ENCODE assay signal across 30 cellular contexts in genomic region chr1:6399294-6399693, GRCh38. TPM values are rescaled to one million over a fixed set of nuclear protein-coding genes. Genes with fewer than 3 reads are reported as not detected.
"Had no signal": no experiment of that assay in that cellular context is flagged by ENCODE, and none has a peak within 500 bp of the region (broad histone marks: within the 10 kb centered on the region; RNA-seq: fewer than 3 reads in every experiment).

No MANE protein-coding gene starts in this region.

- H3K27me3 ChIP-seq: ovary, testis, thyroid gland, transverse colon, upper lobe of left lung, vagina had no signal

- ATAC-seq: natural killer cell; psoas muscle; sciatic nerve; stimulated activated naive B cell treated with anti-CD40 and anti-IgM and Interleukin-4, amounts not matched to agents 10 μg/mL and 1 μg/mL and 100 μg/mL, for 72 hours; stimulated activated naive CD8-positive, alpha-beta T cell treated with anti-CD3 and anti-CD28 coated beads, Interleukin-15, Interleukin-2, amounts not matched to agents 100 U/mL and 50 U/mL, for 24 hours had no signal

- H3K27ac Mint-ChIP-seq: immature natural killer cell; mesothelial cell of epicardium; naive B cell; nephron progenitor cell; neural progenitor cell; stimulated activated naive B cell treated with anti-CD40 and anti-IgM and Interleukin-4, amounts not matched to agents 10 μg/mL and 1 μg/mL and 100 μg/mL, for 72 hours had no signal

- H2AFZ ChIP-seq: neural progenitor cell had no signal

- H3K36me3 ChIP-seq: left ventricle myocardium inferior, neural progenitor cell, neutrophil, ovary, stomach, thyroid gland, transverse colon, upper lobe of left lung, vagina had no signal

- H3K9me3 Mint-ChIP-seq: immature natural killer cell; mesothelial cell of epicardium; naive B cell; natural killer cell; neural progenitor cell; stimulated activated naive B cell treated with anti-CD40 and anti-IgM and Interleukin-4, amounts not matched to agents 10 μg/mL and 1 μg/mL and 100 μg/mL, for 72 hours had no signal

- H3K36me3 Mint-ChIP-seq: immature natural killer cell; mesothelial cell of epicardium; natural killer cell; neural progenitor cell; stimulated activated naive B cell treated with anti-CD40 and anti-IgM and Interleukin-4, amounts not matched to agents 10 μg/mL and 1 μg/mL and 100 μg/mL, for 72 hours had no signal

- H3K9me3 ChIP-seq: left ventricle myocardium inferior, neutrophil, ovary, psoas muscle, stomach, testis, thyroid gland, transverse colon, upper lobe of left lung, vagina had no signal

- H3K4me2 ChIP-seq: neural progenitor cell had no signal

- H3K27ac ChIP-seq: left ventricle myocardium inferior, neural progenitor cell, neutrophil, ovary, psoas muscle, skin epidermis, stomach, testis, thyroid gland, transverse colon, upper lobe of left lung, vagina had no signal

- H3K4me3 Mint-ChIP-seq: immature natural killer cell; mesothelial cell of epicardium; naive B cell; natural killer cell; nephron progenitor cell; stimulated activated naive B cell treated with anti-CD40 and anti-IgM and Interleukin-4, amounts not matched to agents 10 μg/mL and 1 μg/mL and 100 μg/mL, for 72 hours had no signal

- DNase-seq: hypothalamus; immature natural killer cell; left ventricle myocardium inferior; mesendoderm; naive B cell; natural killer cell; nephron progenitor cell; occipital lobe; ovary; posterior cingulate gyrus; psoas muscle; stimulated activated CD4-positive, alpha-beta T cell treated with anti-CD3 and anti-CD28 coated beads, Interleukin-12 subunit alpha, Interleukin-12 subunit beta, amount 100 ng/mL, for 4 hours; stimulated activated CD4-positive, alpha-beta T cell treated with anti-CD3 and anti-CD28 coated beads, Interleukin-15, amount 100 ng/mL, for 24 hours; stimulated activated CD4-positive, alpha-beta T cell treated with anti-CD3 and anti-CD28 coated beads, Interleukin-2, amount 100 ng/mL, for 24 hours; stimulated activated CD4-positive, alpha-beta T cell treated with anti-CD3 and anti-CD28 coated beads, Interleukin-4, amount 100 ng/mL, for 1 hour; stimulated activated naive B cell treated with anti-CD40 and anti-IgM and Interleukin-4, amounts not matched to agents 10 μg/mL and 1 μg/mL and 100 μg/mL, for 72 hours; stimulated activated naive CD8-positive, alpha-beta T cell treated with anti-CD3 and anti-CD28 coated beads, Interleukin-15, Interleukin-2, amounts not matched to agents 100 U/mL and 50 U/mL, for 24 hours; stomach; testis; thyroid gland; transverse colon; upper lobe of left lung had no signal

- H3K4me1 ChIP-seq: neural progenitor cell, testis had no signal

- H3K4me3 ChIP-seq: left ventricle myocardium inferior, lung, neural progenitor cell, ovary, psoas muscle, skin epidermis, stomach, testis, thyroid gland, transverse colon, upper lobe of left lung, vagina had no signal

- H3K9ac ChIP-seq: neural progenitor cell had no signal

RNA-seq across cellular contexts. Expression of gene HES2, which starts 20.4 kb away (rescaled TPM):
- total RNA-seq: left ventricle myocardium inferior, mononuclear cell, natural killer cell, sciatic nerve, thyroid gland had no signal
- polyA plus RNA-seq: immature natural killer cell, ovary had no signal

RNA-seq across cellular contexts. Expression of gene ESPN, which starts 25.3 kb away (rescaled TPM):
- total RNA-seq: occipital lobe, psoas muscle had no signal
- polyA plus RNA-seq: immature natural killer cell had no signal
